Comparison of ENCODE assay signal across 8 cellular contexts in genomic region chr20:35601021-35601973, GRCh38. TPM values are rescaled to one million over a fixed set of nuclear protein-coding genes. Genes with fewer than 3 reads are reported as not detected.
DNase-seq lines count a peak whose midpoint lies in the region; ATAC-seq, FAIRE-seq and TF ChIP-seq lines count a peak whose summit lies in the region.

No MANE protein-coding gene starts in this region.

- ATAC-seq in Right ventricle myocardium inferior (peak; percentile 87), pancreas (peak; percentile 78 to 93 (median 90)), HG02840 (IDR thresholded peaks at IDR 0.05; ENCODE audit: low FRiP score, unreplicated experiment) (no peak)

- TF ChIP-seq CTCF in SK-N-SH (IDR thresholded peaks at IDR 0.05), result peak; percentile 28; the same call in 1 of the 2 replicates
- TF ChIP-seq CTCF in pancreas (IDR thresholded peaks at IDR 0.05), result peak in 2 of 4 donors; percentile 25 to 34
- peak in 3 of 6 experiments; percentile 34 to 57 (median 41) for TF ChIP-seq CTCF in thyroid gland (IDR thresholded peaks at IDR 0.05)

- no peak for FAIRE-seq in pancreas (lab: Jason Lieb, UNC)

- no peaks in the 10 kb centered on the region for H4K20me1 ChIP-seq in SK-N-SH (ENCODE audit: insufficient read depth)

- intact Hi-C loops in activated naive CD4-positive, alpha-beta T cell treated with anti-CD3 and anti-CD28 coated beads for 36 hours (cut with micrococcal nuclease), result loop anchor here (1.0 to 5.0 kb wide), 7 partner anchors 15 to 351 kb away; partner anchors contain the start of genes NFS1, RBM39, ROMO1 and SCAND1
- intact Hi-C loops in Right ventricle myocardium inferior (cut with DNase I) (loop anchor here (5.0 kb wide), 1 partner anchor 96 kb away; the partner anchor contains the start of genes NFS1 and ROMO1), pancreas (cut with DNase I) (no loop called here), thyroid gland (cut with DNase I) (no loop called here)

- peak overlapping the region; percentile 64 for H3K4me3 Mint-ChIP-seq in activated naive CD4-positive, alpha-beta T cell treated with anti-CD3 and anti-CD28 coated beads for 36 hours

- H3K4me2 ChIP-seq in SK-N-SH, result peak overlapping the region; percentile 70; the same call in 1 of the 2 replicates

- peak overlapping the region in 1 of 2 experiments; percentile 31; a peak in 2 of 4 replicates for H3K4me3 ChIP-seq in SK-N-SH (ENCODE audit: low read depth in 2 of 2, low read length in 1 of 2)
- peak overlapping the region; percentile 16 to 51 (median 36) for H3K4me3 ChIP-seq in pancreas
- H3K4me3 ChIP-seq in thyroid gland (replicated peaks in 1 of 3), result peak overlapping the region in 1 of 3 donors; percentile 34

- H3K27me3 ChIP-seq in SK-N-SH (ENCODE audit: insufficient read depth) (no peaks in the 10 kb centered on the region), pancreas (no peaks in the 10 kb centered on the region), thyroid gland (no peaks in the 10 kb centered on the region)

- WGBS in SK-N-SH (ENCODE audit: low lambda C conversion rate), result 50% methylated on average over 18 of the region's 102 CpGs
- WGBS in pancreas, 2 donors, result 1 to 2% methylated on average over 90 to 102 of the region's 102 CpGs
- WGBS in thyroid gland, 2 donors, result 1 to 2% methylated on average over 20 to 57 of the region's 102 CpGs

- H3K4me1 ChIP-seq in SK-N-SH (ENCODE audit: control insufficient read depth in 1 of 2, insufficient read depth in 2 of 2, low read depth in 1 of 2, low read length in 1 of 2) (peaks cover 0 to 10% of the 10 kb centered on the region in 2 experiments; a peak in 1 of 4 replicates), pancreas (peaks cover 0 to 13% (median 8%) of the 10 kb centered on the region in 3 donors), thyroid gland (peaks cover 16 to 18% of the 10 kb centered on the region in 2 donors)

- H3K9me3 ChIP-seq in SK-N-SH (no peaks in the 10 kb centered on the region), pancreas (no peaks in the 10 kb centered on the region), thyroid gland (no peaks in the 10 kb centered on the region)

- no peaks in the 10 kb centered on the region for H3F3A ChIP-seq in SK-N-SH (replicated peaks; ENCODE audit: insufficient read depth)

- no peak for TF ChIP-seq EP300 in SK-N-SH (IDR thresholded peaks at IDR 0.05; ENCODE audit: borderline replicate concordance in 1 of 2, low read depth in 1 of 2, low read length in 1 of 2)

- H3K4me1 Mint-ChIP-seq in activated naive CD4-positive, alpha-beta T cell treated with anti-CD3 and anti-CD28 coated beads for 36 hours (ENCODE audit: low read depth), result peaks cover 7% of the 10 kb centered on the region

- H3K27me3 Mint-ChIP-seq in activated naive CD4-positive, alpha-beta T cell treated with anti-CD3 and anti-CD28 coated beads for 36 hours (ENCODE audit: low read depth), result peaks cover 13% of the 10 kb centered on the region

- no peak overlapping the region for H3K27ac Mint-ChIP-seq in activated naive CD4-positive, alpha-beta T cell treated with anti-CD3 and anti-CD28 coated beads for 36 hours

- CTCF ChIA-PET in SK-N-SH (lab: Yijun Ruan, JAX), result interaction anchor here (0.7 to 1.6 kb wide), 6 partner anchors 10 to 283 kb away, joined by 3 to 4 read pairs (median 3); no protein-coding TSS in a partner anchor
- CTCF ChIA-PET in activated naive CD4-positive, alpha-beta T cell treated with anti-CD3 and anti-CD28 coated beads for 36 hours (lab: Charles Lee), result interaction anchor here (0.5 to 1.8 kb wide), 14 partner anchors 10 to 392 kb away, joined by 3 to 9 read pairs (median 4); partner anchors contain the start of genes NFS1, ROMO1 and SCAND1

- no peaks in the 10 kb centered on the region for H3K9me3 Mint-ChIP-seq in activated naive CD4-positive, alpha-beta T cell treated with anti-CD3 and anti-CD28 coated beads for 36 hours

- H3K9me2 ChIP-seq in SK-N-SH, result no peaks in the 10 kb centered on the region

- no peak overlapping the region for H3K9ac ChIP-seq in SK-N-SH

- H3K36me3 Mint-ChIP-seq in activated naive CD4-positive, alpha-beta T cell treated with anti-CD3 and anti-CD28 coated beads for 36 hours (ENCODE audit: low read depth), result no peaks in the 10 kb centered on the region

- H3K36me3 ChIP-seq in SK-N-SH (replicated peaks in 1 of 2; ENCODE audit: control insufficient read depth in 1 of 2, insufficient read depth in 2 of 2, low read length in 1 of 2), result no peaks in the 10 kb centered on the region
- H3K36me3 ChIP-seq in pancreas, result no peaks in the 10 kb centered on the region
- no peaks in the 10 kb centered on the region for H3K36me3 ChIP-seq in thyroid gland

- no peak for TF ChIP-seq POLR2A in thyroid gland (IDR thresholded peaks at IDR 0.05)

- TF ChIP-seq RAD21 in SK-N-SH (IDR thresholded peaks at IDR 0.05; ENCODE audit: low read length), result peak; percentile 54

- H3K79me2 ChIP-seq in SK-N-SH (ENCODE audit: insufficient read depth), result no peaks in the 10 kb centered on the region

- DNase-seq in COR-L47 (lab: John Stamatoyannopoulos, UW) (peak; percentile 39), HT1080 (ENCODE audit: low read depth) (peak; percentile 32), SK-N-SH (peak; percentile 88), Right ventricle myocardium inferior (ENCODE audit: missing footprints) (peak; percentile 91), pancreas (peak; percentile 72 to 93 (median 81)), thyroid gland (peak; percentile 62 to 73)
- peak; percentile 91 for DNase-seq in activated naive CD4-positive, alpha-beta T cell treated with anti-CD3 and anti-CD28 coated beads for 36 hours

- POLR2A ChIA-PET in SK-N-SH (lab: Yijun Ruan, JAX), result interaction anchor here (1.3 kb wide), 1 partner anchor 15 kb away, joined by 3 read pairs; the partner anchor contains the start of gene SPAG4

- H3K27ac ChIP-seq in SK-N-SH (ENCODE audit: low read depth in 2 of 2, low read length in 1 of 2), result no peak overlapping the region
- no peak overlapping the region for H3K27ac ChIP-seq in pancreas
- no peak overlapping the region for H3K27ac ChIP-seq in thyroid gland

- peak overlapping the region; percentile 56; the same call in 1 of the 2 replicates for H2AFZ ChIP-seq in SK-N-SH (ENCODE audit: low read depth)

TF ChIP-seq in SK-N-SH, 30 proteins besides CTCF, POLR2A, EP300 and RAD21:
- TF ChIP-seq SMC3 (IDR thresholded peaks at IDR 0.05; ENCODE audit: low read depth, low read length) (0 out of 2 replicates have a peak, but pooled peaks have one; percentile 22), ELF1 (IDR thresholded peaks at IDR 0.05) (no peak)
- TF ChIP-seq, protein P1, sequence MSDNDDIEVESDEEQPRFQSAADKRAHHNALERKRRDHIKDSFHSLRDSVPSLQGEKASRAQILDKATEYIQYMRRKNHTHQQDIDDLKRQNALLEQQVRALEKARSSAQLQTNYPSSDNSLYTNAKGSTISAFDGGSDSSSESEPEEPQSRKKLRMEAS (IDR thresholded peaks at IDR 0.05; ENCODE audit: low read depth), result peak; percentile 96

RNA-seq across cellular contexts. Expression of gene SPAG4, which starts 14.3 kb away (rescaled TPM):
- total RNA-seq in HT1080 (2014; rRNA removed; shearing (Covaris generic)), result 0.30 and 0.59 TPM in 2 replicates
- 0.92 and 1.1 TPM in 2 replicates for polyA plus RNA-seq in HT1080 (2015; cell fraction: cytosol; rRNA removed)
- 2.3 and 3.3 TPM in 2 replicates for polyA plus RNA-seq in HT1080 (2015; cell fraction: nucleus; rRNA removed)
- 5.9 and 6.9 TPM in 2 replicates for polyA plus RNA-seq in SK-N-SH (2012; rRNA removed)
- 2.1 and 3.0 TPM in 2 replicates for polyA plus RNA-seq in SK-N-SH (2012; cell fraction: cytosol; rRNA removed)
- polyA plus RNA-seq in SK-N-SH (2012; cell fraction: nucleus; rRNA removed), result 31.8 and 41.3 TPM in 2 replicates
- total RNA-seq in activated naive CD4-positive, alpha-beta T cell treated with anti-CD3 and anti-CD28 coated beads for 36 hours, result 1 to 10 TPM; 2.9 to 3.6 TPM
- 1.6 TPM for total RNA-seq in Right ventricle myocardium inferior
- total RNA-seq in pancreas, result 10 to 100 TPM; 32.7 to 65.9 (median 38.2) TPM
- 10 to 100 TPM; 32.2 to 51.3 TPM for polyA plus RNA-seq in pancreas
- 1 to 10 TPM; 2.3 to 6.6 (median 5.5) TPM for total RNA-seq in thyroid gland

RNA-seq across cellular contexts. Expression of gene ERGIC3, which starts 59.4 kb away (rescaled TPM):
- 167 and 169 TPM in 2 replicates for total RNA-seq in HT1080 (2014; rRNA removed; shearing (Covaris generic))
- 192 and 223 TPM in 2 replicates for polyA plus RNA-seq in HT1080 (2015; cell fraction: cytosol; rRNA removed)
- polyA plus RNA-seq in HT1080 (2015; cell fraction: nucleus; rRNA removed), result 185 and 196 TPM in 2 replicates
- 661 and 799 TPM in 2 replicates for polyA plus RNA-seq in SK-N-SH (2012; rRNA removed)
- polyA plus RNA-seq in SK-N-SH (2012; cell fraction: cytosol; rRNA removed), result 577 and 670 TPM in 2 replicates
- polyA plus RNA-seq in SK-N-SH (2012; cell fraction: nucleus; rRNA removed), result 588 and 622 TPM in 2 replicates
- total RNA-seq in activated naive CD4-positive, alpha-beta T cell treated with anti-CD3 and anti-CD28 coated beads for 36 hours, result 100 to 1,000 TPM; 107 to 113 TPM
- total RNA-seq in Right ventricle myocardium inferior, result 94.8 TPM
- total RNA-seq in pancreas, result 100 to 1,000 TPM; 112 to 167 (median 124) TPM
- polyA plus RNA-seq in pancreas, result 100 to 1,000 TPM; 160 to 168 TPM
- total RNA-seq in thyroid gland, result 100 to 1,000 TPM; 194 to 419 (median 250) TPM

Comparison
In these comparisons a context has a peak if more than half of its experiments do, and no peak if none do; other contexts are left out.
1. DNase-seq: peak in every context shown above with its lines; median percentile 91 in activated naive CD4-positive, alpha-beta T cell treated with anti-CD3 and anti-CD28 coated beads for 36 hours; 91 in Right ventricle myocardium inferior; 88 in SK-N-SH; 81 in pancreas; 68 in thyroid gland; 39 in COR-L47; 32 in HT1080.
2. RNA of gene SPAG4, which starts 14.3 kb away (total RNA-seq): 32.7 to 65.9 TPM in pancreas; 2.3 to 6.6 TPM in thyroid gland, 2.9 to 3.6 TPM in activated naive CD4-positive, alpha-beta T cell treated with anti-CD3 and anti-CD28 coated beads for 36 hours, 1.6 TPM in Right ventricle myocardium inferior (single experiment) and 0.30 to 0.59 TPM in HT1080; every median in the first group is over 4 times any median in the second.
3. intact Hi-C loops: an anchor here in activated naive CD4-positive, alpha-beta T cell treated with anti-CD3 and anti-CD28 coated beads for 36 hours (1.0 to 5.0 kb wide) and Right ventricle myocardium inferior (5.0 kb wide); none called in pancreas and thyroid gland.